Comparison of ENCODE assay signal across 19 cellular contexts in the genomic region with DNA sequence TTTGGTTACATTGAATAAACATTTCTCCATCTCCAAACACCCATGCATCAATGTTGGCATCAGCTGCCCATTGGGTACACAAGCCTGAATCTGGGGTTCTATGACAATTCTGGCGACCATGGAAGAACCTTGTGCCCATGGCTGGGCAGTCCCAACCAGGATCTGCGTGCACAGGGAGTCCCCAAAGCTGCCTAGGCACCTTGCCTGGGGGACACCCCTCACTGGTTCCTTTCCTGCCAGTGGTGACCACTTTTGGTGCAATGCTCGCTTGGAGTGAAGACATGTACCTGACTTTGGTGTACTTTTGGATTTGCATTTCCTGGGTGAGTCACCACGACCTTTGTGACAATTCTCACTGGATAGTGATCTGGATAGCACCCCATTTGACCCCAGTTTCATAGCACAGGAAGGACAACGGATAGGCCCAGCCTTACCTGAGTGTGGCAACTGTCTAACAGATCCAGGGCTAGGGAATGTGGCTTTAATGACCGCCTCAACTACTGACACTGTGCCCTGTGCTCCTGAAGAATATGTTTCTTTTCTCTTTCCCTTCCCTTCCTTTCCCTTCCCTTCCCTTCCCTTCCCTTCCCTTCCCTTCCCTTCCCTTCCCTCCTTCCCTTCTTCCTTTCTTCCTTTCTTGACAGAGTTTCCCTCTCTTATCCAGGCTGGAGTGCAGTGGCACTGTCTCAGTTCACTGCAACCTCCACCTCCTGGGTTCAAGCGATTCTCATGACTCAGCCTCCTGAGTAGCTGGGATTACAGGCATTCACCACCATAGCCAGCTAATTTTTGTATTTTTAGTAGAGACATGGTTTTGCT. TPM values are rescaled to one million over a fixed set of nuclear protein-coding genes. Genes with fewer than 3 reads are reported as not detected.
"Had no signal": no experiment of that assay in that cellular context is flagged by ENCODE, and none has a peak within 500 bp of the region (broad histone marks: within the 10 kb centered on the region; RNA-seq: fewer than 3 reads in every experiment).

No MANE protein-coding gene starts in this region.

- H3K9me3 Mint-ChIP-seq: activated CD4-positive, alpha-beta memory T cell treated with anti-CD3 and anti-CD28 coated beads for 36 hours; activated naive CD4-positive, alpha-beta T cell treated with anti-CD3 and anti-CD28 coated beads, Interleukin-2, amount 10 ng/mL, durations not matched to agents 7 days and 5 days; activated T-helper 1 cell treated with anti-CD3 and anti-CD28 coated beads, Interleukin-12 subunit alpha, Interleukin-12 subunit beta, Interleukin-2, Interleukin-4 antibody, amounts not matched to agents 30 ng/mL and 10 ng/mL and 1 ng/mL, durations not matched to agents 14 hours and 24 hours and 36 hours; brain; central memory CD8-positive, alpha-beta T cell; effector memory CD8-positive, alpha-beta T cell; natural killer cell; stimulated activated memory B cell treated with anti-CD40 and anti-IgM and Interleukin-4, amounts not matched to agents 10 μg/mL and 1 μg/mL and 100 μg/mL, for 72 hours had no signal

- H3K4me1 Mint-ChIP-seq: brain; central memory CD8-positive, alpha-beta T cell; natural killer cell had no signal

- H3K4me3 Mint-ChIP-seq: activated CD4-positive, alpha-beta memory T cell treated with anti-CD3 and anti-CD28 coated beads for 36 hours; activated naive CD4-positive, alpha-beta T cell treated with anti-CD3 and anti-CD28 coated beads, Interleukin-2, amount 10 ng/mL, durations not matched to agents 7 days and 5 days; activated T-helper 1 cell treated with anti-CD3 and anti-CD28 coated beads, Interleukin-12 subunit alpha, Interleukin-12 subunit beta, Interleukin-2, Interleukin-4 antibody, amounts not matched to agents 30 ng/mL and 10 ng/mL and 1 ng/mL, durations not matched to agents 14 hours and 24 hours and 36 hours; brain; central memory CD8-positive, alpha-beta T cell; effector memory CD8-positive, alpha-beta T cell; natural killer cell; stimulated activated memory B cell treated with anti-CD40 and anti-IgM and Interleukin-4, amounts not matched to agents 10 μg/mL and 1 μg/mL and 100 μg/mL, for 72 hours had no signal

- DNase-seq: activated CD4-positive, alpha-beta memory T cell treated with anti-CD3 and anti-CD28 coated beads for 36 hours; activated CD8-positive, alpha-beta memory T cell treated with anti-CD3 and anti-CD28 coated beads, Interleukin-2, amount 50 U/mL, for 4 hours; activated naive CD4-positive, alpha-beta T cell treated with anti-CD3 and anti-CD28 coated beads, Interleukin-2, amount 10 ng/mL, durations not matched to agents 7 days and 5 days; amniotic stem cell; effector memory CD8-positive, alpha-beta T cell; glutamatergic neuron; left cardiac atrium; natural killer cell; nucleus accumbens; right cardiac atrium; substantia nigra; trophoblast cell had no signal

- H3K27ac Mint-ChIP-seq: activated CD4-positive, alpha-beta memory T cell treated with anti-CD3 and anti-CD28 coated beads for 36 hours; activated naive CD4-positive, alpha-beta T cell treated with anti-CD3 and anti-CD28 coated beads, Interleukin-2, amount 10 ng/mL, durations not matched to agents 7 days and 5 days; activated T-helper 1 cell treated with anti-CD3 and anti-CD28 coated beads, Interleukin-12 subunit alpha, Interleukin-12 subunit beta, Interleukin-2, Interleukin-4 antibody, amounts not matched to agents 30 ng/mL and 10 ng/mL and 1 ng/mL, durations not matched to agents 14 hours and 24 hours and 36 hours; brain; effector memory CD8-positive, alpha-beta T cell; natural killer cell; progenitor cell of endocrine pancreas; stimulated activated memory B cell treated with anti-CD40 and anti-IgM and Interleukin-4, amounts not matched to agents 10 μg/mL and 1 μg/mL and 100 μg/mL, for 72 hours had no signal

- ATAC-seq: effector memory CD8-positive, alpha-beta T cell; left cardiac atrium; natural killer cell; right cardiac atrium had no signal

- H3K36me3 Mint-ChIP-seq: activated CD4-positive, alpha-beta memory T cell treated with anti-CD3 and anti-CD28 coated beads for 36 hours; activated naive CD4-positive, alpha-beta T cell treated with anti-CD3 and anti-CD28 coated beads, Interleukin-2, amount 10 ng/mL, durations not matched to agents 7 days and 5 days; brain; natural killer cell; stimulated activated memory B cell treated with anti-CD40 and anti-IgM and Interleukin-4, amounts not matched to agents 10 μg/mL and 1 μg/mL and 100 μg/mL, for 72 hours had no signal

RNA-seq across cellular contexts. Expression of gene SPINT3, which starts 7.1 kb away (rescaled TPM):
- total RNA-seq: activated CD4-positive, alpha-beta memory T cell treated with anti-CD3 and anti-CD28 coated beads for 36 hours; activated T-helper 1 cell treated with anti-CD3 and anti-CD28 coated beads, Interleukin-12 subunit alpha, Interleukin-12 subunit beta, Interleukin-2, Interleukin-4 antibody, amounts not matched to agents 30 ng/mL and 10 ng/mL and 1 ng/mL, durations not matched to agents 14 hours and 24 hours and 36 hours; left cardiac atrium; lung microvascular endothelial cell; mucosa of gallbladder; natural killer cell; progenitor cell of endocrine pancreas; right cardiac atrium had no signal

RNA-seq across cellular contexts. Expression of gene WFDC6, which starts 31.0 kb away (rescaled TPM):
- total RNA-seq: activated CD4-positive, alpha-beta memory T cell treated with anti-CD3 and anti-CD28 coated beads for 36 hours; activated T-helper 1 cell treated with anti-CD3 and anti-CD28 coated beads, Interleukin-12 subunit alpha, Interleukin-12 subunit beta, Interleukin-2, Interleukin-4 antibody, amounts not matched to agents 30 ng/mL and 10 ng/mL and 1 ng/mL, durations not matched to agents 14 hours and 24 hours and 36 hours; left cardiac atrium; lung microvascular endothelial cell; mucosa of gallbladder; natural killer cell; progenitor cell of endocrine pancreas; right cardiac atrium had no signal

RNA-seq across cellular contexts. Expression of gene WFDC2, which starts 38.7 kb away (rescaled TPM):
- total RNA-seq: activated T-helper 1 cell treated with anti-CD3 and anti-CD28 coated beads, Interleukin-12 subunit alpha, Interleukin-12 subunit beta, Interleukin-2, Interleukin-4 antibody, amounts not matched to agents 30 ng/mL and 10 ng/mL and 1 ng/mL, durations not matched to agents 14 hours and 24 hours and 36 hours; lung microvascular endothelial cell; natural killer cell had no signal

RNA-seq across cellular contexts. Expression of gene EPPIN, which starts 38.9 kb away (rescaled TPM):
- total RNA-seq: activated CD4-positive, alpha-beta memory T cell treated with anti-CD3 and anti-CD28 coated beads for 36 hours; activated T-helper 1 cell treated with anti-CD3 and anti-CD28 coated beads, Interleukin-12 subunit alpha, Interleukin-12 subunit beta, Interleukin-2, Interleukin-4 antibody, amounts not matched to agents 30 ng/mL and 10 ng/mL and 1 ng/mL, durations not matched to agents 14 hours and 24 hours and 36 hours; lung microvascular endothelial cell; mucosa of gallbladder; natural killer cell; progenitor cell of endocrine pancreas had no signal
